12 cellular contexts compared by ENCODE assay signal in genomic region chr5:105506692-105507277, GRCh38.
DNase-seq lines count a peak whose midpoint lies in the region; ATAC-seq and TF ChIP-seq lines count a peak whose summit lies in the region.
"Had no signal": no experiment of that assay in that cellular context is flagged by ENCODE, and none has a peak within 500 bp of the region (broad histone marks: within the 10 kb centered on the region; RNA-seq: fewer than 3 reads in every experiment).

No MANE protein-coding gene starts in this region.

- peak; percentile 23 for DNase-seq in ACHN
- peak; percentile 43 for DNase-seq in HCEC 1CT
- peak; percentile 28 for DNase-seq in iPS DF 19.7 (ENCODE audit: low read depth, low spot score)
- no peak for DNase-seq in superior temporal gyrus (ENCODE audit: extremely low spot score)
- no peak for DNase-seq in left ventricle myocardium superior
- no peak for DNase-seq in esophagus squamous epithelium (lab: John Stamatoyannopoulos, UW)
- DNase-seq: DMS153, NCI-H446, right cardiac atrium had no signal

- no peaks in the 10 kb centered on the region for H3K36me3 ChIP-seq in esophagus squamous epithelium
- H3K36me3 ChIP-seq: thoracic aorta had no signal

- TF ChIP-seq POLR2A in esophagus squamous epithelium (IDR thresholded peaks at IDR 0.05), result no peak

- ATAC-seq in SK-N-SH treated with all-trans-retinoic acid at 6 μM for 48 hours (peak; percentile 72), left ventricle myocardium superior (no peak), HG03342 (IDR thresholded peaks at IDR 0.05; ENCODE audit: unreplicated experiment) (no peak)
- ATAC-seq: right cardiac atrium had no signal

- 35 to 36% methylated on average over 2 of the region's 2 CpGs for WGBS in esophagus squamous epithelium, 2 donors

- H3K27ac ChIP-seq in esophagus squamous epithelium, result no peak overlapping the region
- H3K27ac ChIP-seq: thoracic aorta had no signal

- H3K4me1 ChIP-seq in esophagus squamous epithelium, result no peaks in the 10 kb centered on the region

- no peaks in the 10 kb centered on the region for H3K9me3 ChIP-seq in esophagus squamous epithelium
- H3K9me3 ChIP-seq: thoracic aorta had no signal

- no peak overlapping the region for H3K4me3 ChIP-seq in esophagus squamous epithelium
- H3K4me3 ChIP-seq: thoracic aorta had no signal

- TF ChIP-seq CTCF in esophagus squamous epithelium (IDR thresholded peaks at IDR 0.05), result no peak

- intact Hi-C loops in left ventricle myocardium superior (cut with micrococcal nuclease) (no loop called here), esophagus squamous epithelium (cut with DNase I) (no loop called here)

- H3K27me3 ChIP-seq in esophagus squamous epithelium, result no peaks in the 10 kb centered on the region

- in situ Hi-C loops in ACHN (cut with HindIII; ENCODE audit: low pct_ligation_motif_present, low pct_unique_long_range_greater_than_20kb, low sequenced_read_pairs), result no loop called here

TF ChIP-seq in SK-N-SH treated with all-trans-retinoic acid at 6 μM for 48 hours, 23 proteins besides CTCF, POLR2A, EP300 and RAD21:
- TF ChIP-seq CSDC2 (CRISPR knock-in tag; IDR thresholded peaks at IDR 0.05) (no peak), CSRNP3 (CRISPR knock-in tag; IDR thresholded peaks at IDR 0.05) (no peak), RARB (CRISPR knock-in tag; IDR thresholded peaks at IDR 0.05) (no peak), TOX (CRISPR knock-in tag; IDR thresholded peaks at IDR 0.05; ENCODE audit: borderline replicate concordance) (no peak), ZNF8 (CRISPR knock-in tag; IDR thresholded peaks at IDR 0.05) (no peak), ZNF70 (CRISPR knock-in tag; IDR thresholded peaks at IDR 0.05) (no peak), BACH2 (CRISPR knock-in tag; IDR thresholded peaks at IDR 0.05; ENCODE audit: borderline replicate concordance) (no peak)
- TF ChIP-seq, protein P1, sequence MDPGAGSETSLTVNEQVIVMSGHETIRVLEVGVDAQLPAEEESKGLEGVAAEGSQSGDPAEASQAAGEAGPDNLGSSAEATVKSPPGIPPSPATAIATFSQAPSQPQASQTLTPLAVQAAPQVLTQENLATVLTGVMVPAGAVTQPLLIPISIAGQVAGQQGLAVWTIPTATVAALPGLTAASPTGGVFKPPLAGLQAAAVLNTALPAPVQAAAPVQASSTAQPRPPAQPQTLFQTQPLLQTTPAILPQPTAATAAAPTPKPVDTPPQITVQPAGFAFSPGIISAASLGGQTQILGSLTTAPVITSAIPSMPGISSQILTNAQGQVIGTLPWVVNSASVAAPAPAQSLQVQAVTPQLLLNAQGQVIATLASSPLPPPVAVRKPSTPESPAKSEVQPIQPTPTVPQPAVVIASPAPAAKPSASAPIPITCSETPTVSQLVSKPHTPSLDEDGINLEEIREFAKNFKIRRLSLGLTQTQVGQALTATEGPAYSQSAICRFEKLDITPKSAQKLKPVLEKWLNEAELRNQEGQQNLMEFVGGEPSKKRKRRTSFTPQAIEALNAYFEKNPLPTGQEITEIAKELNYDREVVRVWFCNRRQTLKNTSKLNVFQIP (CRISPR knock-in tag; IDR thresholded peaks at IDR 0.05; ENCODE audit: borderline replicate concordance, low read depth), result no peak

Comparison
In these comparisons a context has a peak if more than half of its experiments do, and no peak if none do; other contexts are left out.
1. DNase-seq: peak in ACHN (single experiment), HCEC 1CT (single experiment) and iPS DF 19.7 (single experiment); none in superior temporal gyrus (single experiment), left ventricle myocardium superior (single experiment) and esophagus squamous epithelium (single experiment).